ENCODE assay signal across 8 cellular contexts in the genomic region with DNA sequence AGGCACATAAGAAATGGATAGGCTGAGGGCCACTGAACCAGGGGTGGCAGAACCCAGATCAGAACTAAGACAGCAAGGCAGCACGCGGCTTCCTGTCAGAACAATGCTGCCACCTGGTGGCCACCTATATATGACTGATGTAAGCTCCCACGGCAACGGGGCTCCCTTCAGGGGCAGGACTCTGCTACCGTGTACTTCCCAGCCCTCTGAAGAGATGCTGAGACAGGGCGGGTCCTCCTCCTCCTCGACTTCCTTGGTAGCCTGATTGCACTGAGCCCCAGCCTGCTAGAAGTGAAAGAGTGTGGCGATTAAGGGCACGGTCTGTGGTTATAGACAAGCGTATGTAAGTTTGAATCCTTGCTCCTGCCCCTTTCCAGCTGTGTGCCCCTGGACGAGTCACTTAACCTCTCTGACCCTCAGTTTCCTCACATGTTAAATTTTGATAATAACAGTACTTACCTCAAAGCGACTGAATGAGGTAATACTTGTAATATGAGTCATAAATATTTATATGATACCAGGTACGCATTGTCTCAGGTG. TPM values are rescaled to one million over a fixed set of nuclear protein-coding genes. Genes with fewer than 3 reads are reported as not detected.
DNase-seq lines count a peak whose midpoint lies in the region; ATAC-seq and TF ChIP-seq lines count a peak whose summit lies in the region.

No MANE protein-coding gene starts in this region.

- peak; percentile 97 for ATAC-seq in GM21390 (IDR thresholded peaks at IDR 0.05; ENCODE audit: unreplicated experiment)

- H3K4me3 Mint-ChIP-seq in Calu3 (ENCODE audit: low read depth, unreplicated experiment) (no peak overlapping the region), endodermal cell (no peak overlapping the region)

- H3K4me1 Mint-ChIP-seq in Calu3 (ENCODE audit: low read depth, unreplicated experiment) (peaks cover 18% of the 10 kb centered on the region), endodermal cell (peaks cover 11% of the 10 kb centered on the region)

- CTCF ChIA-PET in Calu3 (lab: Charles Lee): interaction anchor here (0.6 to 1.2 kb wide), 9 partner anchors 12 to 261 kb away, joined by 3 to 17 read pairs (median 4); partner anchors contain the start of gene CD74

- BruUV-seq in Calu3 (replicated peaks; lab: Mats Ljungman, UMichigan): no TSS peak

- H3K36me3 ChIP-seq in endodermal cell (ENCODE audit: control insufficient read depth, insufficient read depth, low read length): no peaks in the 10 kb centered on the region

- H3K36me3 Mint-ChIP-seq in Calu3 (ENCODE audit: insufficient read depth, unreplicated experiment) (peaks cover 4% of the 10 kb centered on the region), endodermal cell (ENCODE audit: low read depth) (no peaks in the 10 kb centered on the region)

- H3K9me3 Mint-ChIP-seq in Calu3 (ENCODE audit: low read depth, unreplicated experiment) (no peaks in the 10 kb centered on the region), endodermal cell (no peaks in the 10 kb centered on the region)

- H3K9me3 ChIP-seq in endodermal cell (ENCODE audit: control insufficient read depth, low read length): no peaks in the 10 kb centered on the region

- TF ChIP-seq CTCF in Calu3 (IDR thresholded peaks at IDR 0.05; ENCODE audit: unreplicated experiment): peak; percentile 90
- peak; percentile 94 for TF ChIP-seq CTCF in endodermal cell (conservative IDR thresholded peaks at IDR 0.05)

- H3K27me3 ChIP-seq in endodermal cell (ENCODE audit: control insufficient read depth, insufficient read depth, low read length, poor library complexity, severe bottlenecking): no peaks in the 10 kb centered on the region

- DNase-seq in Calu3 (peak; percentile 95), HT-29 (ENCODE audit: low spot score) (peak; percentile 88), NOMO-1 treated with DMSO at 0.1 percent for 48 hours (lab: John Stamatoyannopoulos, UW; ENCODE audit: unreplicated experiment) (peak; percentile 92), endodermal cell (peak; percentile 98), mucosa of gallbladder (ENCODE audit: low spot score) (peak; percentile 92)
- DNase-seq in activated CD8-positive, alpha-beta memory T cell treated with anti-CD3 and anti-CD28 coated beads for 1 hour (ENCODE audit: extremely low read depth in 1 of 2, low read depth in 1 of 2): peak; percentile 82 to 86
- DNase-seq in stimulated activated CD8-positive, alpha-beta memory T cell treated with anti-CD3 and anti-CD28 coated beads, Interleukin-4, amount 100 ng/mL, for 4 hours (ENCODE audit: low read depth in 2 of 2, low spot score in 1 of 2): peak; percentile 80 to 85

- H3K4me3 ChIP-seq in endodermal cell (ENCODE audit: low read length): no peak overlapping the region

- WGBS in endodermal cell (ENCODE audit: insufficient coverage in 1 of 2, insufficient read length in 1 of 2), 2 experiments: 31 to 34% methylated on average over 8 to 12 of the region's 13 CpGs

- no peak overlapping the region for H3K27ac ChIP-seq in endodermal cell (ENCODE audit: low read depth, low read length)

- no peak overlapping the region for H3K9ac ChIP-seq in endodermal cell (ENCODE audit: extremely low read depth, low read length, poor library complexity, severe bottlenecking)

- H3K4me1 ChIP-seq in endodermal cell (ENCODE audit: control insufficient read depth, insufficient read depth, low read length): no peaks in the 10 kb centered on the region

- H3K27ac Mint-ChIP-seq in Calu3 (ENCODE audit: unreplicated experiment): no peak overlapping the region
- H3K27ac Mint-ChIP-seq in endodermal cell: no peak overlapping the region

- intact Hi-C loops in Calu3 (cut with micrococcal nuclease; ENCODE audit: unreplicated experiment): loop anchor here (1.0 to 2.0 kb wide), 4 partner anchors 23 to 305 kb away; partner anchors contain the start of gene CD74

- H3K27me3 Mint-ChIP-seq in Calu3 (ENCODE audit: unreplicated experiment) (peaks cover 20% of the 10 kb centered on the region), endodermal cell (ENCODE audit: insufficient read depth) (peaks cover 1% of the 10 kb centered on the region)

RNA-seq across cellular contexts. Expression of gene RPS14, which starts 13.3 kb away (rescaled TPM):
- total RNA-seq in Calu3 (2022): 2,194 and 2,330 TPM in 2 replicates
- total RNA-seq in HT-29 (2014; rRNA removed; shearing (Covaris generic)): 1,946 and 1,965 TPM in 2 replicates
- total RNA-seq in endodermal cell: 1,000 to 10,000 TPM; 2,313 to 2,316 TPM
- polyA plus RNA-seq in endodermal cell (2013, experiment 1 of 2): 1,931 TPM
- 1,875 TPM for polyA plus RNA-seq in endodermal cell (2013, experiment 2 of 2)
- 1,424 TPM for total RNA-seq in mucosa of gallbladder

RNA-seq across cellular contexts. Expression of gene CD74, which starts 23.5 kb away (rescaled TPM):
- total RNA-seq in Calu3 (2022) (773 and 1,091 TPM in 2 replicates), endodermal cell (10 to 100 TPM; 12.4 to 20.0 TPM), mucosa of gallbladder (1,336 TPM)
- 9.8 and 12.7 TPM in 2 replicates for total RNA-seq in HT-29 (2014; rRNA removed; shearing (Covaris generic))
- 9.7 TPM for polyA plus RNA-seq in endodermal cell (2013, experiment 1 of 2)
- 7.1 TPM for polyA plus RNA-seq in endodermal cell (2013, experiment 2 of 2)

Comparison
In these comparisons a context has a peak if more than half of its experiments do, and no peak if none do; other contexts are left out.
1. RNA of gene CD74, which starts 23.5 kb away (total RNA-seq): 1,336 TPM in mucosa of gallbladder (single experiment) and 773 to 1,091 TPM in Calu3; 12.4 to 20.0 TPM in endodermal cell and 9.8 to 12.7 TPM in HT-29; every median in the first group is over 10 times any median in the second.
2. Peak in every context shown above with its lines, with median percentiles within 50 percentile points of each other: DNase-seq.